12 cellular contexts compared by ENCODE assay signal in genomic region chr14:32724864-32725550, GRCh38.
DNase-seq lines count a peak whose midpoint lies in the region; ATAC-seq and TF ChIP-seq lines count a peak whose summit lies in the region.
"Had no signal": no experiment of that assay in that cellular context is flagged by ENCODE, and none has a peak within 500 bp of the region (broad histone marks: within the 10 kb centered on the region; RNA-seq: fewer than 3 reads in every experiment).

No MANE protein-coding gene starts in this region.

- H3K9me3 ChIP-seq in heart right ventricle (no peaks in the 10 kb centered on the region), aorta (ENCODE audit: control insufficient read depth, low read length) (no peaks in the 10 kb centered on the region)
- H3K9me3 ChIP-seq: BLaER1 treated with 17β-estradiol and CSF1 and Interleukin-3, amounts not matched to agents 10 nM and 100 nM had no signal

- H3K36me3 ChIP-seq in heart right ventricle = no peaks in the 10 kb centered on the region
- H3K36me3 ChIP-seq in aorta (ENCODE audit: control insufficient read depth in 1 of 2, insufficient read depth in 2 of 2, low read length in 1 of 2) = no peaks in the 10 kb centered on the region
- H3K36me3 ChIP-seq: BLaER1 treated with 17β-estradiol and CSF1 and Interleukin-3, amounts not matched to agents 10 nM and 100 nM had no signal

- DNase-seq in heart right ventricle (no peak), cardiac septum (ENCODE audit: low spot score) (no peak), caudate nucleus (lab: John Stamatoyannopoulos, UW) (peak in 3 of 61 donors; percentile 1 to 17 (median 2)), aorta (peak in 1 of 2 donors; percentile 25), NCI-H510A treated with DMSO at 0.1 percent for 48 hours (lab: John Stamatoyannopoulos, UW) (no peak), COR-L47 (lab: John Stamatoyannopoulos, UW) (no peak), NCI-H524 treated with DMSO at 0.1 percent for 48 hours (lab: John Stamatoyannopoulos, UW) (no peak)
- DNase-seq: activated CD8-positive, alpha-beta T cell treated with anti-CD3 and anti-CD28 coated beads, Interleukin-2, amount 10 ng/mL, durations not matched to agents 7 days and 5 days; occipital lobe; stimulated activated naive CD4-positive, alpha-beta T cell treated with Interleukin-2 at 50 U/mL for 16 hours had no signal

- ATAC-seq in heart right ventricle (peak in 4 of 8 donors; percentile 24 to 46 (median 32)), aorta (ENCODE audit: low FRiP score) (peak; percentile 44)
- ATAC-seq: activated CD8-positive, alpha-beta T cell treated with anti-CD3 and anti-CD28 coated beads, Interleukin-2, amount 10 ng/mL, durations not matched to agents 7 days and 5 days had no signal

- peak overlapping the region in 5 of 10 donors; percentile 21 to 52 (median 27) for H3K27ac ChIP-seq in heart right ventricle
- H3K27ac ChIP-seq in caudate nucleus (ENCODE audit: low read depth, low read length) = peak overlapping the region; percentile 79
- H3K27ac ChIP-seq in layer of hippocampus (ENCODE audit: low read depth, low read length) = peak overlapping the region; percentile 64
- no peak overlapping the region for H3K27ac ChIP-seq in aorta (ENCODE audit: low read depth in 1 of 2, low read length in 2 of 2)
- H3K27ac ChIP-seq: BLaER1 treated with 17β-estradiol and CSF1 and Interleukin-3, amounts not matched to agents 10 nM and 100 nM had no signal

- TF ChIP-seq CTCF in heart right ventricle (IDR thresholded peaks at IDR 0.05) = no peak

- intact Hi-C loops in heart right ventricle (cut with DNase I) (loop anchor here in 1 of 10 donors (10.0 kb wide), 1 partner anchor 210 kb away; the partner anchor contains the start of gene NPAS3), cardiac septum (cut with DNase I) (no loop called here), aorta (cut with DNase I) (loop anchor here in 1 of 2 donors (10.0 kb wide), 2 partner anchors 100 to 210 kb away; partner anchors contain the start of gene NPAS3)

- H3K4me1 ChIP-seq in heart right ventricle (peaks cover 0 to 44% (median 27%) of the 10 kb centered on the region in 9 donors), aorta (ENCODE audit: control insufficient read depth in 1 of 2, insufficient read depth in 2 of 2, low read length in 2 of 2) (peaks cover 1 to 2% of the 10 kb centered on the region in 2 donors)

- WGBS in heart right ventricle, 2 donors = 15 to 20% methylated on average over 7 of the region's 7 CpGs
- WGBS in aorta, 2 donors = 4 to 7% methylated on average over 7 of the region's 7 CpGs

- no peaks in the 10 kb centered on the region for H3K27me3 ChIP-seq in heart right ventricle
- no peaks in the 10 kb centered on the region for H3K27me3 ChIP-seq in layer of hippocampus (ENCODE audit: control insufficient read depth, insufficient read depth, low read length)
- H3K27me3 ChIP-seq in aorta (ENCODE audit: control insufficient read depth in 1 of 2, insufficient read depth in 2 of 2, low read length in 1 of 2) = no peaks in the 10 kb centered on the region
- H3K27me3 ChIP-seq: BLaER1 treated with 17β-estradiol and CSF1 and Interleukin-3, amounts not matched to agents 10 nM and 100 nM had no signal

- H3K4me3 ChIP-seq in heart right ventricle (peak overlapping the region in 6 of 10 donors; percentile 1 to 29 (median 18)), aorta (ENCODE audit: low read length in 2 of 2) (peak overlapping the region; percentile 14 to 69)
- H3K4me3 ChIP-seq: BLaER1 treated with 17β-estradiol and CSF1 and Interleukin-3, amounts not matched to agents 10 nM and 100 nM had no signal

Comparison
In these comparisons a context has a peak if more than half of its experiments do, and no peak if none do; other contexts are left out.
1. H3K27ac ChIP-seq: peak in caudate nucleus (single experiment) and layer of hippocampus (single experiment); none in aorta (0 of 2).